Comparison of ENCODE assay signal across 20 cellular contexts in genomic region chr3:69458798-69459197, GRCh38.
DNase-seq lines count a peak whose midpoint lies in the region; TF ChIP-seq lines count a peak whose summit lies in the region.
"Had no signal": no experiment of that assay in that cellular context is flagged by ENCODE, and none has a peak within 500 bp of the region (broad histone marks: within the 10 kb centered on the region; RNA-seq: fewer than 3 reads in every experiment).

No MANE protein-coding gene starts in this region.

- H3K36me3 Mint-ChIP-seq in T-helper 2 cell treated with Interferon-gamma antibody and Interleukin-4, amounts not matched to agents 5 μg/mL and 100 μg/mL, for 36 hours (ENCODE audit: low read depth): no peaks in the 10 kb centered on the region
- H3K36me3 Mint-ChIP-seq: activated CD8-positive, alpha-beta memory T cell treated with anti-CD3 and anti-CD28 coated beads, Interleukin-2, amount 10 ng/mL, durations not matched to agents 7 days and 5 days; CD8-positive, alpha-beta memory T cell had no signal

- DNase-seq in GDM1 (lab: John Stamatoyannopoulos, UW) (peak; percentile 62), NOMO-1 (lab: John Stamatoyannopoulos, UW; ENCODE audit: unreplicated experiment in 2 of 2) (peak; percentile 22 to 79), kidney tubule cell (ENCODE audit: low spot score) (peak; percentile 44), NCI-H446 treated with DMSO at 0.1 percent for 48 hours (lab: John Stamatoyannopoulos, UW) (no peak), NCI-H187 (lab: John Stamatoyannopoulos, UW) (no peak)
- DNase-seq in T-helper 2 cell treated with Interferon-gamma antibody and Interleukin-4, amounts not matched to agents 5 μg/mL and 100 μg/mL, for 36 hours (ENCODE audit: low spot score): no peak
- DNase-seq: activated CD4-positive, alpha-beta T cell treated with anti-CD3 and anti-CD28 coated beads for 48 hours; activated CD8-positive, alpha-beta memory T cell treated with anti-CD3 and anti-CD28 coated beads, Interleukin-2, amount 10 ng/mL, durations not matched to agents 7 days and 5 days; CD8-positive, alpha-beta memory T cell; NCI-H1105 treated with DMSO at 0.1 percent for 48 hours; NCI-H748 treated with DMSO at 0.1 percent for 48 hours; Peyer's patch; stimulated activated CD4-positive, alpha-beta T cell treated with anti-CD3 and anti-CD28 coated beads, Interleukin-4, amount 100 ng/mL, for 4 hours; stimulated activated naive CD8-positive, alpha-beta T cell treated with anti-CD3 and anti-CD28 coated beads, Interleukin-15, amount 100 ng/mL, for 72 hours; transverse colon had no signal

- no peak for TF ChIP-seq CTCF in VCaP (conservative IDR thresholded peaks at IDR 0.05)

- no peak overlapping the region for H3K4me3 Mint-ChIP-seq in T-helper 2 cell treated with Interferon-gamma antibody and Interleukin-4, amounts not matched to agents 5 μg/mL and 100 μg/mL, for 36 hours
- H3K4me3 Mint-ChIP-seq: activated CD8-positive, alpha-beta memory T cell treated with anti-CD3 and anti-CD28 coated beads, Interleukin-2, amount 10 ng/mL, durations not matched to agents 7 days and 5 days; CD8-positive, alpha-beta memory T cell; GM23338; stimulated activated naive CD8-positive, alpha-beta T cell treated with anti-CD3 and anti-CD28 coated beads, Interleukin-15, amount 100 ng/mL, for 72 hours had no signal

- peak overlapping the region; percentile 19; the same call in 1 of the 2 replicates for H3K27ac ChIP-seq in VCaP
- H3K27ac ChIP-seq: coronary artery, hepatocyte, KMS-11, Peyer's patch, transverse colon had no signal

- H3K4me1 Mint-ChIP-seq in T-helper 2 cell treated with Interferon-gamma antibody and Interleukin-4, amounts not matched to agents 5 μg/mL and 100 μg/mL, for 36 hours (ENCODE audit: low read depth): no peaks in the 10 kb centered on the region
- H3K4me1 Mint-ChIP-seq: activated CD8-positive, alpha-beta memory T cell treated with anti-CD3 and anti-CD28 coated beads, Interleukin-2, amount 10 ng/mL, durations not matched to agents 7 days and 5 days; CD8-positive, alpha-beta memory T cell; stimulated activated naive CD8-positive, alpha-beta T cell treated with anti-CD3 and anti-CD28 coated beads, Interleukin-15, amount 100 ng/mL, for 72 hours had no signal

- H3K9me3 Mint-ChIP-seq in T-helper 2 cell treated with Interferon-gamma antibody and Interleukin-4, amounts not matched to agents 5 μg/mL and 100 μg/mL, for 36 hours: no peaks in the 10 kb centered on the region
- H3K9me3 Mint-ChIP-seq: CD8-positive, alpha-beta memory T cell; GM23338; stimulated activated naive CD8-positive, alpha-beta T cell treated with anti-CD3 and anti-CD28 coated beads, Interleukin-15, amount 100 ng/mL, for 72 hours had no signal

- peaks cover 2% of the 10 kb centered on the region for H3K27me3 Mint-ChIP-seq in T-helper 2 cell treated with Interferon-gamma antibody and Interleukin-4, amounts not matched to agents 5 μg/mL and 100 μg/mL, for 36 hours (ENCODE audit: low read depth)

- no peak overlapping the region for H3K27ac Mint-ChIP-seq in T-helper 2 cell treated with Interferon-gamma antibody and Interleukin-4, amounts not matched to agents 5 μg/mL and 100 μg/mL, for 36 hours
- H3K27ac Mint-ChIP-seq: activated CD8-positive, alpha-beta memory T cell treated with anti-CD3 and anti-CD28 coated beads, Interleukin-2, amount 10 ng/mL, durations not matched to agents 7 days and 5 days; CD8-positive, alpha-beta memory T cell; GM23338; stimulated activated naive CD8-positive, alpha-beta T cell treated with anti-CD3 and anti-CD28 coated beads, Interleukin-15, amount 100 ng/mL, for 72 hours had no signal

Comparison
In these comparisons a context has a peak if more than half of its experiments do, and no peak if none do; other contexts are left out.
1. DNase-seq: peak in GDM1 (single experiment), NOMO-1 (2 of 2) and kidney tubule cell (single experiment); none in NCI-H446 treated with DMSO at 0.1 percent for 48 hours (single experiment), NCI-H187 (0 of 2) and T-helper 2 cell treated with Interferon-gamma antibody and Interleukin-4, amounts not matched to agents 5 μg/mL and 100 μg/mL, for 36 hours (single experiment).